11 cellular contexts compared by ENCODE assay signal in genomic region chr16:68233085-68233834, GRCh38. TPM values are rescaled to one million over a fixed set of nuclear protein-coding genes. Genes with fewer than 3 reads are reported as not detected.
DNase-seq lines count a peak whose midpoint lies in the region; ATAC-seq, FAIRE-seq and TF ChIP-seq lines count a peak whose summit lies in the region.
"Had no signal": no experiment of that assay in that cellular context is flagged by ENCODE, and none has a peak within 500 bp of the region (broad histone marks: within the 10 kb centered on the region; RNA-seq: fewer than 3 reads in every experiment).

No MANE protein-coding gene starts in this region.

- DNase-seq in activated naive CD4-positive, alpha-beta T cell treated with anti-CD3 and anti-CD28 coated beads, Interleukin-2, amount 50 U/mL, for 72 hours (ENCODE audit: low spot score in 2 of 2): no peak
- no peak for DNase-seq in activated naive CD4-positive, alpha-beta T cell (lab: John Stamatoyannopoulos, UW)
- DNase-seq in bronchial epithelial cell (ENCODE audit: low read depth): no peak
- peak in 1 of 9 donors; percentile 13 for DNase-seq in naive thymus-derived CD4-positive, alpha-beta T cell
- no peak for DNase-seq in upper lobe of right lung
- DNase-seq in NCI-H524 treated with DMSO at 0.1 percent for 48 hours (lab: John Stamatoyannopoulos, UW): no peak
- no peak for DNase-seq in left ventricle myocardium inferior
- DNase-seq: stimulated activated CD4-positive, alpha-beta T cell treated with anti-CD3 and anti-CD28 coated beads, Interleukin-4, amount 100 ng/mL, for 4 hours had no signal

- H3K27me3 ChIP-seq in bronchial epithelial cell (ENCODE audit: control insufficient read depth, insufficient read depth, low read length): no peaks in the 10 kb centered on the region
- H3K27me3 ChIP-seq in naive thymus-derived CD4-positive, alpha-beta T cell (ENCODE audit: control insufficient read depth in 2 of 2, insufficient read depth in 2 of 2, low read length in 2 of 2): no peaks in the 10 kb centered on the region
- H3K27me3 ChIP-seq in upper lobe of right lung: no peaks in the 10 kb centered on the region
- no peaks in the 10 kb centered on the region for H3K27me3 ChIP-seq in left ventricle myocardium inferior (ENCODE audit: low read depth)

- H3K4me3 Mint-ChIP-seq in naive thymus-derived CD4-positive, alpha-beta T cell: peak overlapping the region in 1 of 10 donors; percentile 1
- H3K4me3 Mint-ChIP-seq: activated T-helper 1 cell treated with anti-CD3 and anti-CD28 coated beads, Interleukin-12 subunit alpha, Interleukin-12 subunit beta, Interleukin-2, Interleukin-4 antibody, amounts not matched to agents 30 ng/mL and 10 ng/mL and 1 ng/mL, durations not matched to agents 14 hours and 24 hours and 36 hours had no signal

- H3K9me3 Mint-ChIP-seq in activated naive CD4-positive, alpha-beta T cell treated with anti-CD3 and anti-CD28 coated beads, Interleukin-2, amount 50 U/mL, for 72 hours: no peaks in the 10 kb centered on the region
- H3K9me3 Mint-ChIP-seq in naive thymus-derived CD4-positive, alpha-beta T cell: peaks cover 0 to 2% (median 0%) of the 10 kb centered on the region in 11 donors
- H3K9me3 Mint-ChIP-seq: activated T-helper 1 cell treated with anti-CD3 and anti-CD28 coated beads, Interleukin-12 subunit alpha, Interleukin-12 subunit beta, Interleukin-2, Interleukin-4 antibody, amounts not matched to agents 30 ng/mL and 10 ng/mL and 1 ng/mL, durations not matched to agents 14 hours and 24 hours and 36 hours had no signal

- peak; percentile 40 for FAIRE-seq in bronchial epithelial cell (lab: Jason Lieb, UNC)
- FAIRE-seq: TTC549 had no signal

- H3K27me3 Mint-ChIP-seq in naive thymus-derived CD4-positive, alpha-beta T cell: peaks cover 0 to 13% (median 0%) of the 10 kb centered on the region in 5 donors

- peaks cover under 1 to 16% of the 10 kb centered on the region in 2 donors for H3K4me1 ChIP-seq in naive thymus-derived CD4-positive, alpha-beta T cell (ENCODE audit: control insufficient read depth in 2 of 2, insufficient read depth in 2 of 2, low read length in 2 of 2)
- H3K4me1 ChIP-seq in upper lobe of right lung (peaks cover 29% of the 10 kb centered on the region), left ventricle myocardium inferior (peaks cover 35% of the 10 kb centered on the region)

- H3K36me3 ChIP-seq in bronchial epithelial cell (ENCODE audit: control insufficient read depth, insufficient read depth, low read length) (peaks cover 34% of the 10 kb centered on the region), upper lobe of right lung (peaks cover 26% of the 10 kb centered on the region), left ventricle myocardium inferior (no peaks in the 10 kb centered on the region)
- H3K36me3 ChIP-seq in naive thymus-derived CD4-positive, alpha-beta T cell (ENCODE audit: control insufficient read depth in 2 of 3, insufficient read depth in 3 of 3, low read length in 3 of 3): peaks cover 0 to 20% (median 0%) of the 10 kb centered on the region in 3 experiments

- no peaks in the 10 kb centered on the region for H3K36me3 Mint-ChIP-seq in activated naive CD4-positive, alpha-beta T cell treated with anti-CD3 and anti-CD28 coated beads, Interleukin-2, amount 50 U/mL, for 72 hours
- H3K36me3 Mint-ChIP-seq in naive thymus-derived CD4-positive, alpha-beta T cell: peaks cover 0 to 6% (median 4%) of the 10 kb centered on the region in 5 donors

- POLR2A ChIA-PET in naive thymus-derived CD4-positive, alpha-beta T cell (lab: Charles Lee): interaction anchor here (0.7 kb wide), 1 partner anchor 139 kb away, joined by 3 read pairs; no protein-coding TSS in a partner anchor

- ATAC-seq in activated naive CD4-positive, alpha-beta T cell treated with anti-CD3 and anti-CD28 coated beads, Interleukin-2, amount 50 U/mL, for 72 hours: peak in 1 of 2 donors; percentile 41
- no peak for ATAC-seq in naive thymus-derived CD4-positive, alpha-beta T cell
- ATAC-seq in upper lobe of right lung: no peak
- ATAC-seq in HG03159 (IDR thresholded peaks at IDR 0.05; ENCODE audit: unreplicated experiment): no peak

- H3K4me3 ChIP-seq in bronchial epithelial cell (ENCODE audit: low read depth, low read length) (peak overlapping the region; percentile 88), upper lobe of right lung (peak overlapping the region; percentile 30), left ventricle myocardium inferior (no peak overlapping the region)
- H3K4me3 ChIP-seq in naive thymus-derived CD4-positive, alpha-beta T cell (ENCODE audit: low read length): no peak overlapping the region

- H3K27ac ChIP-seq in naive thymus-derived CD4-positive, alpha-beta T cell (ENCODE audit: low read depth, low read length): no peak overlapping the region
- H3K27ac ChIP-seq in upper lobe of right lung (no peak overlapping the region), left ventricle myocardium inferior (replicated peaks) (no peak overlapping the region)

- intact Hi-C loops in naive thymus-derived CD4-positive, alpha-beta T cell (cut with micrococcal nuclease): loop anchor here in 1 of 2 donors (10.0 kb wide), 1 partner anchor 568 kb away; the partner anchor contains the start of genes ACD, C16orf86, ENKD1 and PARD6A
- intact Hi-C loops in upper lobe of right lung (cut with DNase I) (loop anchor here (10.0 kb wide), 1 partner anchor 148 kb away; the partner anchor contains the start of gene NFATC3), left ventricle myocardium inferior (cut with micrococcal nuclease) (no loop called here)

- H3K4me1 Mint-ChIP-seq in naive thymus-derived CD4-positive, alpha-beta T cell: peaks cover 21 to 44% (median 36%) of the 10 kb centered on the region in 7 donors

- TF ChIP-seq CTCF in bronchial epithelial cell (IDR thresholded peaks at IDR 0.05; ENCODE audit: insufficient read depth, low read length, severe bottlenecking) (no peak), upper lobe of right lung (IDR thresholded peaks at IDR 0.05) (no peak), left ventricle myocardium inferior (IDR thresholded peaks at IDR 0.05; ENCODE audit: borderline replicate concordance) (no peak)

- CTCF ChIA-PET in naive thymus-derived CD4-positive, alpha-beta T cell (lab: Charles Lee): interaction anchor here (0.6 to 0.7 kb wide), 2 partner anchors 144 to 159 kb away, joined by 3 to 5 read pairs; no protein-coding TSS in a partner anchor

- peak overlapping the region; percentile 2 to 31 for H3K27ac Mint-ChIP-seq in activated naive CD4-positive, alpha-beta T cell treated with anti-CD3 and anti-CD28 coated beads, Interleukin-2, amount 50 U/mL, for 72 hours
- peak overlapping the region; percentile 4 to 78 (median 52) for H3K27ac Mint-ChIP-seq in naive thymus-derived CD4-positive, alpha-beta T cell
- H3K27ac Mint-ChIP-seq: activated T-helper 1 cell treated with anti-CD3 and anti-CD28 coated beads, Interleukin-12 subunit alpha, Interleukin-12 subunit beta, Interleukin-2, Interleukin-4 antibody, amounts not matched to agents 30 ng/mL and 10 ng/mL and 1 ng/mL, durations not matched to agents 14 hours and 24 hours and 36 hours had no signal

- no peaks in the 10 kb centered on the region for H3K9me3 ChIP-seq in naive thymus-derived CD4-positive, alpha-beta T cell (ENCODE audit: control insufficient read depth in 2 of 3, low read length in 3 of 3)
- no peaks in the 10 kb centered on the region for H3K9me3 ChIP-seq in upper lobe of right lung
- H3K9me3 ChIP-seq in left ventricle myocardium inferior (replicated peaks): no peaks in the 10 kb centered on the region

RNA-seq across cellular contexts. Expression of gene ESRP2, which starts 2.7 kb away (rescaled TPM):
- under 1 TPM; 0.43 to 0.48 TPM for total RNA-seq in activated naive CD4-positive, alpha-beta T cell treated with anti-CD3 and anti-CD28 coated beads, Interleukin-2, amount 50 U/mL, for 72 hours
- total RNA-seq in bronchial epithelial cell (49.0 and 95.2 TPM in 2 replicates), upper lobe of right lung (61.0 TPM), left ventricle myocardium inferior (0.14 TPM)
- not detected for total RNA-seq in naive thymus-derived CD4-positive, alpha-beta T cell
- under 1 TPM; 0.11 to 0.29 TPM for polyA plus RNA-seq in naive thymus-derived CD4-positive, alpha-beta T cell

RNA-seq across cellular contexts. Expression of gene PLA2G15, which starts 11.9 kb away (rescaled TPM):
- 1 to 10 TPM; 9.7 to 9.8 TPM for total RNA-seq in activated naive CD4-positive, alpha-beta T cell treated with anti-CD3 and anti-CD28 coated beads, Interleukin-2, amount 50 U/mL, for 72 hours
- total RNA-seq in bronchial epithelial cell (8.2 and 9.2 TPM in 2 replicates), upper lobe of right lung (30.4 TPM), left ventricle myocardium inferior (35.5 TPM)
- 10 to 100 TPM in 2 of 5 experiments, 1 to 10 TPM in 3; 8.5 to 16.8 (median 9.9) TPM for total RNA-seq in naive thymus-derived CD4-positive, alpha-beta T cell
- polyA plus RNA-seq in naive thymus-derived CD4-positive, alpha-beta T cell: 10 to 100 TPM in 1 of 2 donors, 1 to 10 TPM in 1; 6.8 to 15.6 TPM

RNA-seq across cellular contexts. Expression of gene SLC7A6, which starts 31.1 kb away (rescaled TPM):
- 10 to 100 TPM; 69.0 to 97.7 TPM for total RNA-seq in activated naive CD4-positive, alpha-beta T cell treated with anti-CD3 and anti-CD28 coated beads, Interleukin-2, amount 50 U/mL, for 72 hours
- total RNA-seq in bronchial epithelial cell (9.1 and 19.7 TPM in 2 replicates), upper lobe of right lung (61.9 TPM), left ventricle myocardium inferior (44.2 TPM)
- 100 to 1,000 TPM; 112 to 248 (median 207) TPM for total RNA-seq in naive thymus-derived CD4-positive, alpha-beta T cell
- polyA plus RNA-seq in naive thymus-derived CD4-positive, alpha-beta T cell: 10 to 100 TPM; 29.3 to 31.1 TPM

Comparison
In these comparisons a context has a peak if more than half of its experiments do, and no peak if none do; other contexts are left out.
1. H3K4me3 ChIP-seq: peak in bronchial epithelial cell (single experiment) and upper lobe of right lung (single experiment); none in naive thymus-derived CD4-positive, alpha-beta T cell (single experiment) and left ventricle myocardium inferior (single experiment).
2. RNA of gene ESRP2, which starts 2.7 kb away (total RNA-seq): 61.0 TPM in upper lobe of right lung (single experiment) and 49.0 to 95.2 TPM in bronchial epithelial cell; 0.43 to 0.48 TPM in activated naive CD4-positive, alpha-beta T cell treated with anti-CD3 and anti-CD28 coated beads, Interleukin-2, amount 50 U/mL, for 72 hours, 0.14 TPM in left ventricle myocardium inferior (single experiment) and not detected in naive thymus-derived CD4-positive, alpha-beta T cell; every median in the first group is over 10 times any median in the second.